In the genomic region with DNA sequence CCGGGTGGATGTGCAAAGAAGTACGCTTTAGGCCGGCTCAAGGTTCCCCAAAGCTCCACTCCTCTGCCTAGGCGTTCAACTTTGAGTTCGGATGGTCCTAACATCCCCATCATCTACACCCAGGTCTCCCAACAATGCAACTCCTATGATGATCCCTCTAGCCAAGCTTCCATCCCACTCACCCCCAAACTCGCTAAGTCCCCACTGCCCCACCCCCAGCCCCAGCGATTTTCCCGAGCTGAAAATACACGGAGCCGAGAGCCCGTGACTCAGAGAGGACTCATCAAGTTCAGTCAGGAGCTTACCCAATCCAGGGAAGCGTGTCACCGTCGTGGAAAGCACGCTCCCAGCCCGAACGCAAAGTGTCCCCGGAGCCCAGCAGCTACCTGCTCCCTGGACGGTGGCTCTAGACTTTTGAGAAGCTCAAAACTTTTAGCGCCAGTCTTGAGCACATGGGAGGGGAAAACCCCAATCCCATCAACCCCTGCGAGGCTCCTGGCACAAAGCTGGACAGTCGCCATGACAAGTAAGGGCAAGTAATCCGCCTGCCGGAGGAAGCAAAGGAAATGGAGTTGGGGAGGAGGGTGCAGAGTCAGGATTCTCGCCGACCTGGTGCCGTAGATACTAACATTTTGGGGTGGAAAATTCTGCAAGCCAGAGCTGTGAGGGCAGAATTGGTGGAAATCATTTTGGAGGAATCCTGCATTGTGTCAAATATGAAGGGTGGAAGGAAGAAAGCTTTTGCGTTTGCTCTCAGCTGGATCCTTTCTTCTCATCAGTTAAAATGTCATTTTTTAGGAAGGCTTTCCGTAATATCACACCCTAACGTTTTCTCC, we compare ENCODE assay signal across 8 cellular contexts. TPM values are rescaled to one million over a fixed set of nuclear protein-coding genes. Genes with fewer than 3 reads are reported as not detected.
DNase-seq lines count a peak whose midpoint lies in the region; ATAC-seq and TF ChIP-seq lines count a peak whose summit lies in the region.

A gene (minus strand): TSS at position 419 of the 836 bp plus-strand sequence. CDS start 10,896 bp downstream, outside the sequence.

- TF ChIP-seq CTCF in C4-2B (conservative IDR thresholded peaks at IDR 0.05), result no peak
- no peak for TF ChIP-seq CTCF in type B pancreatic cell (conservative IDR thresholded peaks at IDR 0.05)

- H3K27me3 Mint-ChIP-seq in T-helper 17 cell (no peaks in the 10 kb centered on the region), type B pancreatic cell (peaks cover 3% of the 10 kb centered on the region)

- H3K9me3 ChIP-seq in T-helper 17 cell (ENCODE audit: control insufficient read depth, low read length, poor library complexity, severe bottlenecking), result no peaks in the 10 kb centered on the region

- H3K4me1 Mint-ChIP-seq in T-helper 17 cell (peaks cover 37% of the 10 kb centered on the region), type B pancreatic cell (ENCODE audit: unreplicated experiment) (peaks cover 25% of the 10 kb centered on the region)

- ATAC-seq in T-helper 17 cell (peak; percentile 60), left cardiac atrium (peak; percentile 75 to 84)

- intact Hi-C loops in left cardiac atrium (cut with DNase I), result loop anchor here (2.0 to 10.0 kb wide), 2 partner anchors 52 to 58 kb away; a partner anchor contains a TSS
- intact Hi-C loops in posterior vena cava (cut with DNase I), result loop anchor here (2.0 to 10.0 kb wide), 2 partner anchors 52 to 54 kb away; a partner anchor contains a TSS

- peak within 1 kb of the TSS; percentile 98 for H3K27ac ChIP-seq in C4-2B

- H3K36me3 Mint-ChIP-seq in T-helper 17 cell (ENCODE audit: low read depth), result peaks cover 7% of the 10 kb centered on the region
- H3K36me3 Mint-ChIP-seq in type B pancreatic cell, result peaks cover 12% of the 10 kb centered on the region

- H3K4me3 Mint-ChIP-seq in T-helper 17 cell (peak within 1 kb of the TSS; percentile 97), type B pancreatic cell (peak within 1 kb of the TSS; percentile 97)

- no peaks in the 10 kb centered on the region for H3K9me3 Mint-ChIP-seq in type B pancreatic cell

- H3K27ac Mint-ChIP-seq in T-helper 17 cell (peak within 1 kb of the TSS; percentile 100), type B pancreatic cell (peak within 1 kb of the TSS; percentile 99)

- DNase-seq in GOT3 (lab: John Stamatoyannopoulos, UW) (peak; percentile 34), NCI-H187 (lab: John Stamatoyannopoulos, UW) (peak; percentile 20 to 72), T-helper 17 cell (peak; percentile 71 to 79 (median 76)), amygdala (lab: John Stamatoyannopoulos, UW) (peak; percentile 31 to 95 (median 82)), left cardiac atrium (peak; percentile 88), posterior vena cava (ENCODE audit: low spot score) (peak; percentile 93), type B pancreatic cell (ENCODE audit: extremely low spot score, unreplicated experiment) (peak; percentile 85)

RNA-seq across cellular contexts. Expression of the gene that starts here (rescaled TPM):
- total RNA-seq in T-helper 17 cell, result 10 to 100 TPM; 61.2 to 66.2 TPM
- 10 to 100 TPM; 18.5 to 23.7 TPM for total RNA-seq in left cardiac atrium
- total RNA-seq in posterior vena cava, result 10 to 100 TPM; 30.6 to 37.3 TPM
- 80.7 and 123 TPM in 2 replicates for total RNA-seq in type B pancreatic cell (ENCODE audit: low replicate concordance)

Comparison
In these comparisons a context has a peak if more than half of its experiments do, and no peak if none do; other contexts are left out.
1. Peak in every context shown above with its lines: DNase-seq, ATAC-seq and H3K27ac ChIP-seq.
2. DNase-seq: peak in every context shown above with its lines; median percentile 93 in posterior vena cava; 88 in left cardiac atrium; 85 in type B pancreatic cell; 82 in amygdala; 76 in T-helper 17 cell; 46 in NCI-H187; 34 in GOT3.